Comparison of ENCODE assay signal across 10 cellular contexts in genomic region chr11:16191212-16191851, GRCh38.
DNase-seq lines count a peak whose midpoint lies in the region; TF ChIP-seq lines count a peak whose summit lies in the region.
"Had no signal": no experiment of that assay in that cellular context is flagged by ENCODE, and none has a peak within 500 bp of the region (broad histone marks: within the 10 kb centered on the region; RNA-seq: fewer than 3 reads in every experiment).

No MANE protein-coding gene starts in this region.

- H3K9me3 ChIP-seq in endodermal cell (ENCODE audit: control insufficient read depth, low read length) (no peaks in the 10 kb centered on the region), smooth muscle cell (replicated peaks; ENCODE audit: low read depth) (no peaks in the 10 kb centered on the region), ovary (no peaks in the 10 kb centered on the region), Peyer's patch (no peaks in the 10 kb centered on the region)

- H3K27me3 Mint-ChIP-seq in endodermal cell (ENCODE audit: insufficient read depth) = no peaks in the 10 kb centered on the region
- H3K27me3 Mint-ChIP-seq: activated CD4-positive, alpha-beta memory T cell treated with anti-CD3 and anti-CD28 coated beads, Interleukin-2, amount 10 ng/mL, durations not matched to agents 7 days and 5 days had no signal

- TF ChIP-seq EP300 in ovary (IDR thresholded peaks at IDR 0.05) = no peak

- H3K9ac ChIP-seq in endodermal cell (ENCODE audit: extremely low read depth, low read length, poor library complexity, severe bottlenecking) = no peak overlapping the region
- no peak overlapping the region for H3K9ac ChIP-seq in smooth muscle cell (ENCODE audit: low read depth)
- H3K9ac ChIP-seq: GM23248 had no signal

- H3K27me3 ChIP-seq in endodermal cell (ENCODE audit: control insufficient read depth, insufficient read depth, low read length, poor library complexity, severe bottlenecking) = no peaks in the 10 kb centered on the region
- no peaks in the 10 kb centered on the region for H3K27me3 ChIP-seq in smooth muscle cell (ENCODE audit: low read depth)
- no peaks in the 10 kb centered on the region for H3K27me3 ChIP-seq in ovary
- H3K27me3 ChIP-seq in Peyer's patch = no peaks in the 10 kb centered on the region

- H3K4me3 ChIP-seq in endodermal cell (ENCODE audit: low read length) (no peak overlapping the region), smooth muscle cell (no peak overlapping the region), ovary (no peak overlapping the region), Peyer's patch (no peak overlapping the region)
- H3K4me3 ChIP-seq: GM23248 had no signal

- 88 to 100% methylated on average over 2 to 5 of the region's 5 CpGs for WGBS in endodermal cell (ENCODE audit: insufficient coverage in 1 of 2, insufficient read length in 1 of 2), 2 experiments
- WGBS in smooth muscle cell (ENCODE audit: low lambda C conversion rate) = 81% methylated on average over 5 of the region's 5 CpGs
- 67 to 84% (median 84%) methylated on average over 5 of the region's 5 CpGs for WGBS in ovary, 3 donors

- H3K9me3 Mint-ChIP-seq in endodermal cell = no peaks in the 10 kb centered on the region
- H3K9me3 Mint-ChIP-seq: activated CD4-positive, alpha-beta memory T cell treated with anti-CD3 and anti-CD28 coated beads, Interleukin-2, amount 10 ng/mL, durations not matched to agents 7 days and 5 days had no signal

- H3K79me2 ChIP-seq in smooth muscle cell (ENCODE audit: low read depth) = no peaks in the 10 kb centered on the region

- H3K4me2 ChIP-seq in smooth muscle cell = peak overlapping the region; percentile 51

- in situ Hi-C loops in KBM-7 (cut with MboI; ENCODE audit: low pct_unique_long_range_greater_than_20kb, low sequenced_read_pairs) = no loop called here

- peak; percentile 29 for DNase-seq in NOMO-1 treated with DMSO at 0.1 percent for 48 hours (lab: John Stamatoyannopoulos, UW; ENCODE audit: unreplicated experiment)
- no peak for DNase-seq in NOMO-1 treated with dmso at 0.1 percent for 144 hours (lab: John Stamatoyannopoulos, UW; ENCODE audit: unreplicated experiment)
- DNase-seq in KBM-7 = peak; percentile 43
- no peak for DNase-seq in endodermal cell
- no peak for DNase-seq in smooth muscle cell (lab: John Stamatoyannopoulos, UW; ENCODE audit: unreplicated experiment)
- DNase-seq in NCI-H2196 (lab: John Stamatoyannopoulos, UW; ENCODE audit: unreplicated experiment) = no peak
- no peak for DNase-seq in ovary
- DNase-seq in Peyer's patch = no peak
- DNase-seq: activated CD4-positive, alpha-beta memory T cell treated with anti-CD3 and anti-CD28 coated beads, Interleukin-2, amount 10 ng/mL, durations not matched to agents 7 days and 5 days; GM23248 had no signal

- H4K20me1 ChIP-seq in smooth muscle cell (ENCODE audit: low read depth) = no peaks in the 10 kb centered on the region

- peak; percentile 55 for TF ChIP-seq CTCF in endodermal cell (conservative IDR thresholded peaks at IDR 0.05)
- TF ChIP-seq CTCF in smooth muscle cell (IDR thresholded peaks at IDR 0.05; ENCODE audit: borderline replicate concordance, insufficient read depth, poor library complexity, severe bottlenecking) = no peak
- no peak for TF ChIP-seq CTCF in ovary (IDR thresholded peaks at IDR 0.05)
- TF ChIP-seq CTCF in Peyer's patch (IDR thresholded peaks at IDR 0.05) = peak in 1 of 6 experiments; percentile 25

- no peaks in the 10 kb centered on the region for H3K36me3 ChIP-seq in endodermal cell (ENCODE audit: control insufficient read depth, insufficient read depth, low read length)
- no peaks in the 10 kb centered on the region for H3K36me3 ChIP-seq in smooth muscle cell (ENCODE audit: low read depth)
- H3K36me3 ChIP-seq in ovary = no peaks in the 10 kb centered on the region
- H3K36me3 ChIP-seq in Peyer's patch = no peaks in the 10 kb centered on the region

- H3K27ac ChIP-seq in endodermal cell (ENCODE audit: low read depth, low read length) (no peak overlapping the region), smooth muscle cell (ENCODE audit: low read depth) (no peak overlapping the region), ovary (no peak overlapping the region), Peyer's patch (no peak overlapping the region)
- H3K27ac ChIP-seq: GM23248 had no signal

- intact Hi-C loops in ovary (cut with DNase I) = no loop called here

- H3K4me1 Mint-ChIP-seq in endodermal cell = peaks cover 11% of the 10 kb centered on the region
- H3K4me1 Mint-ChIP-seq: activated CD4-positive, alpha-beta memory T cell treated with anti-CD3 and anti-CD28 coated beads, Interleukin-2, amount 10 ng/mL, durations not matched to agents 7 days and 5 days had no signal

- no peak overlapping the region for H3K4me3 Mint-ChIP-seq in endodermal cell
- H3K4me3 Mint-ChIP-seq: activated CD4-positive, alpha-beta memory T cell treated with anti-CD3 and anti-CD28 coated beads, Interleukin-2, amount 10 ng/mL, durations not matched to agents 7 days and 5 days had no signal

- no peak for TF ChIP-seq POLR2A in ovary (IDR thresholded peaks at IDR 0.05)
- no peak for TF ChIP-seq POLR2A in Peyer's patch (IDR thresholded peaks at IDR 0.05)

- no peaks in the 10 kb centered on the region for H3K36me3 Mint-ChIP-seq in endodermal cell (ENCODE audit: low read depth)

- H3F3A ChIP-seq in smooth muscle cell (ENCODE audit: low read depth) = peaks cover 10% of the 10 kb centered on the region

- no peak overlapping the region for H2AFZ ChIP-seq in smooth muscle cell (ENCODE audit: low read depth)
- H2AFZ ChIP-seq: GM23248 had no signal

- H3K4me1 ChIP-seq in endodermal cell (ENCODE audit: control insufficient read depth, insufficient read depth, low read length) (peaks cover 4% of the 10 kb centered on the region), smooth muscle cell (ENCODE audit: low read depth) (peaks cover 38% of the 10 kb centered on the region), ovary (ENCODE audit: insufficient read depth) (no peaks in the 10 kb centered on the region), Peyer's patch (no peaks in the 10 kb centered on the region)

- no peak overlapping the region for H3K27ac Mint-ChIP-seq in endodermal cell
- H3K27ac Mint-ChIP-seq: activated CD4-positive, alpha-beta memory T cell treated with anti-CD3 and anti-CD28 coated beads, Interleukin-2, amount 10 ng/mL, durations not matched to agents 7 days and 5 days had no signal

Comparison
In these comparisons a context has a peak if more than half of its experiments do, and no peak if none do; other contexts are left out.
1. DNase-seq: peak in NOMO-1 treated with DMSO at 0.1 percent for 48 hours (single experiment) and KBM-7 (single experiment); none in NOMO-1 treated with dmso at 0.1 percent for 144 hours (single experiment), endodermal cell (single experiment), smooth muscle cell (single experiment), NCI-H2196 (single experiment), ovary (0 of 5) and Peyer's patch (0 of 3).